In genomic region chr11:112050721-112051120, GRCh38 we compare ENCODE assay signal across 13 cellular contexts. TPM values are rescaled to one million over a fixed set of nuclear protein-coding genes. Genes with fewer than 3 reads are reported as not detected.
DNase-seq lines count a peak whose midpoint lies in the region; ATAC-seq, FAIRE-seq and TF ChIP-seq lines count a peak whose summit lies in the region.
"Had no signal": no experiment of that assay in that cellular context is flagged by ENCODE, and none has a peak within 500 bp of the region (broad histone marks: within the 10 kb centered on the region; RNA-seq: fewer than 3 reads in every experiment).

No MANE protein-coding gene starts in this region.

- no peaks in the 10 kb centered on the region for H3K27me3 Mint-ChIP-seq in activated CD8-positive, alpha-beta T cell treated with anti-CD3 and anti-CD28 coated beads for 36 hours

- RAD21 ChIA-PET in GM12878 (lab: Charles Lee; ENCODE audit: unreplicated experiment), result no interaction called here

- DNase-seq in GM12878 (ENCODE audit: low read depth, low spot score) (peak; percentile 40), hepatocyte (ENCODE audit: low spot score) (no peak), NK-92 (lab: John Stamatoyannopoulos, UW; ENCODE audit: unreplicated experiment) (no peak)
- DNase-seq in activated CD8-positive, alpha-beta T cell treated with anti-CD3 and anti-CD28 coated beads for 36 hours, result no peak
- DNase-seq: foreskin melanocyte, NCI-H1092, PC-3 had no signal

- TF ChIP-seq CTCF in GM12878 (IDR thresholded peaks at IDR 0.05 in 2 of 3, conservative IDR thresholded peaks at IDR 0.05 in 1 of 3; ENCODE audit: control insufficient read depth in 2 of 3, extremely low read depth in 1 of 3, insufficient read depth in 1 of 3, low read depth in 3 of 3, low read length in 3 of 3) (no peak), hepatocyte (IDR thresholded peaks at IDR 0.05; ENCODE audit: poor library complexity) (no peak)
- TF ChIP-seq CTCF in activated CD8-positive, alpha-beta T cell treated with anti-CD3 and anti-CD28 coated beads for 36 hours (IDR thresholded peaks at IDR 0.05), result no peak

- peak; percentile 75 for FAIRE-seq in GM12878 (lab: Jason Lieb, UNC)
- FAIRE-seq: TTC549 had no signal

- H3K36me3 Mint-ChIP-seq in activated CD8-positive, alpha-beta T cell treated with anti-CD3 and anti-CD28 coated beads for 36 hours (ENCODE audit: low read depth), result peaks cover 72% of the 10 kb centered on the region

- intact Hi-C loops in GM12878 (cut with micrococcal nuclease; ENCODE audit: unreplicated experiment), result no loop called here
- intact Hi-C loops in activated CD8-positive, alpha-beta T cell treated with anti-CD3 and anti-CD28 coated beads for 36 hours (cut with micrococcal nuclease), result no loop called here

- H3K4me3 Mint-ChIP-seq in activated CD8-positive, alpha-beta T cell treated with anti-CD3 and anti-CD28 coated beads for 36 hours, result no peak overlapping the region

- peaks cover 36% of the 10 kb centered on the region for H3K4me1 ChIP-seq in GM12878 (ENCODE audit: control insufficient read depth, insufficient read depth, low read length)
- H3K4me1 ChIP-seq in hepatocyte (ENCODE audit: insufficient read depth), result no peaks in the 10 kb centered on the region

- H3K4me3 ChIP-seq in GM12878, result no peak overlapping the region
- no peak overlapping the region for H3K4me3 ChIP-seq in hepatocyte

- H3K36me3 ChIP-seq in GM12878 (ENCODE audit: control insufficient read depth in 2 of 2, insufficient read depth in 2 of 2, low read length in 1 of 2) (peaks cover 1 to 26% of the 10 kb centered on the region in 2 experiments), hepatocyte (replicated peaks; ENCODE audit: insufficient read depth, low read depth) (no peaks in the 10 kb centered on the region)

- peak; percentile 77 for ATAC-seq in GM18868 (IDR thresholded peaks at IDR 0.05; ENCODE audit: unreplicated experiment)
- ATAC-seq in GM21528 (IDR thresholded peaks at IDR 0.05; ENCODE audit: low FRiP score, unreplicated experiment), result peak; percentile 81
- ATAC-seq in HG03135 (IDR thresholded peaks at IDR 0.05; ENCODE audit: unreplicated experiment), result peak; percentile 67
- peak; percentile 84 for ATAC-seq in GM12878
- ATAC-seq in GM18505 (IDR thresholded peaks at IDR 0.05; ENCODE audit: unreplicated experiment), result no peak
- ATAC-seq in activated CD8-positive, alpha-beta T cell treated with anti-CD3 and anti-CD28 coated beads for 36 hours, result no peak
- ATAC-seq: HCT116, PC-3 had no signal

- H3K27ac ChIP-seq in GM12878 (ENCODE audit: control insufficient read depth, insufficient read depth), result peak overlapping the region; percentile 72; the same call in 1 of the 2 replicates
- H3K27ac ChIP-seq in hepatocyte, result no peak overlapping the region

- POLR2A ChIA-PET in GM12878 (lab: Charles Lee), result no interaction called here
- POLR2A ChIA-PET in activated CD8-positive, alpha-beta T cell treated with anti-CD3 and anti-CD28 coated beads for 36 hours (lab: Charles Lee), result no interaction called here

- no peak overlapping the region for H3K27ac Mint-ChIP-seq in activated CD8-positive, alpha-beta T cell treated with anti-CD3 and anti-CD28 coated beads for 36 hours

- CTCF ChIA-PET in GM12878 (lab: Yijun Ruan, JAX), result no interaction called here
- CTCF ChIA-PET in activated CD8-positive, alpha-beta T cell treated with anti-CD3 and anti-CD28 coated beads for 36 hours (lab: Charles Lee), result no interaction called here

- H3K79me2 ChIP-seq in GM12878 (ENCODE audit: control insufficient read depth, insufficient read depth, low read length), result peaks cover 3% of the 10 kb centered on the region
- no peaks in the 10 kb centered on the region for H3K79me2 ChIP-seq in hepatocyte

- H3K27me3 ChIP-seq in GM12878 (replicated peaks in 1 of 2; ENCODE audit: control insufficient read depth in 2 of 2, insufficient read depth in 2 of 2, low read length in 1 of 2), result no peaks in the 10 kb centered on the region
- no peaks in the 10 kb centered on the region for H3K27me3 ChIP-seq in hepatocyte

- H3K9me2 ChIP-seq in hepatocyte (replicated peaks; ENCODE audit: insufficient read depth), result no peaks in the 10 kb centered on the region

- no TSS peak for BruUV-seq in GM12878 (replicated peaks; lab: Mats Ljungman, UMichigan)

- in situ Hi-C loops in GM12878 (cut with MboI), result no loop called here

- H2AFZ ChIP-seq in GM12878 (ENCODE audit: control insufficient read depth, low read depth, low read length) (no peak overlapping the region), hepatocyte (no peak overlapping the region)

- H3K9ac ChIP-seq in GM12878 (ENCODE audit: control insufficient read depth, insufficient read depth, low read length), result no peak overlapping the region

- no peak for TF ChIP-seq POLR2A in GM12878 (IDR thresholded peaks at IDR 0.05; ENCODE audit: low read depth, low read length)
- TF ChIP-seq POLR2A in GM18505 (IDR thresholded peaks at IDR 0.05; ENCODE audit: borderline replicate concordance, extremely low read depth, insufficient read depth, insufficient read length), result no peak

- H4K20me1 ChIP-seq in GM12878 (ENCODE audit: control insufficient read depth, insufficient read depth) (no peaks in the 10 kb centered on the region), hepatocyte (ENCODE audit: insufficient read depth, poor library complexity, severe bottlenecking) (no peaks in the 10 kb centered on the region)

- WGBS in GM12878 (ENCODE audit: insufficient coverage, insufficient replicate concordance, low lambda C conversion rate, missing lambda C conversion rate), result 0% methylated on average over 3 of the region's 3 CpGs
- 100% methylated on average over 3 of the region's 3 CpGs for WGBS in hepatocyte (ENCODE audit: low lambda C conversion rate, missing lambda C conversion rate)

- H3K9me3 ChIP-seq in GM12878 (replicated peaks; ENCODE audit: control insufficient read depth, insufficient read depth, low read length) (no peaks in the 10 kb centered on the region; the same call in 2 of the 3 replicates), hepatocyte (ENCODE audit: low read depth) (no peaks in the 10 kb centered on the region)

- peak overlapping the region; percentile 68 for H3K4me2 ChIP-seq in GM12878 (ENCODE audit: control insufficient read depth, insufficient read depth)
- H3K4me2 ChIP-seq in hepatocyte, result no peak overlapping the region

- H3K4me1 Mint-ChIP-seq in activated CD8-positive, alpha-beta T cell treated with anti-CD3 and anti-CD28 coated beads for 36 hours (ENCODE audit: low read depth), result peaks cover 18% of the 10 kb centered on the region

- SMC1A ChIA-PET in GM12878 (lab: Charles Lee; ENCODE audit: uncharacterized antibody, unreplicated experiment), result interaction anchor here (0.7 to 2.2 kb wide), 5 partner anchors 10 to 390 kb away, joined by 3 to 8 read pairs (median 3); no protein-coding TSS in a partner anchor

- no peak for TF ChIP-seq RAD21 in GM12878 (IDR thresholded peaks at IDR 0.05; ENCODE audit: insufficient read depth, low read depth, low read length)

- no peaks in the 10 kb centered on the region for H3K9me3 Mint-ChIP-seq in activated CD8-positive, alpha-beta T cell treated with anti-CD3 and anti-CD28 coated beads for 36 hours

- peak; percentile 64 to 66; a peak in 2 of 4 replicates for TF ChIP-seq EP300 in GM12878 (IDR thresholded peaks at IDR 0.05; ENCODE audit: borderline replicate concordance in 1 of 2, control insufficient read depth in 1 of 2, low read depth in 2 of 2, low read length in 2 of 2)

RNA-seq across cellular contexts. Expression of gene PIH1D2, which starts 23.1 kb away (rescaled TPM):
- 0.69 and 2.1 TPM in 2 replicates for total RNA-seq in GM12878 (2013; cell fraction: nucleolus; rRNA removed)
- 0.73 and 1.2 TPM in 2 replicates for total RNA-seq in GM12878 (2014; rRNA removed)
- total RNA-seq in GM12878 (2014; rRNA removed; fragmentation: Illumina TruSeq; extraction: Trizol), result 0.92 and 1.9 TPM in 2 replicates
- total RNA-seq in GM12878 (2021), result 0.51 and 0.58 TPM in 2 replicates
- polyA plus RNA-seq in GM12878 (2011; ENCODE audit: low read depth), result 1.0 TPM
- polyA plus RNA-seq in GM12878 (2011; rRNA removed), result 0.60 and 0.85 TPM in 2 replicates
- polyA plus RNA-seq in GM12878 (2011; cell fraction: cytosol; rRNA removed), result 0.19 and 0.23 TPM in 2 replicates
- 0.47 and 0.66 TPM in 2 replicates for polyA plus RNA-seq in GM12878 (2011; cell fraction: nucleus; rRNA removed)
- polyA plus RNA-seq in GM12878 (2012), result 0.72 and 0.80 TPM in 2 replicates
- polyA plus RNA-seq in GM12878 (2014; fragmentation: Illumina TruSeq; extraction: Trizol), result 0.90 and 1.4 TPM in 2 replicates
- 1 to 10 TPM; 1.7 to 3.0 TPM for polyA plus RNA-seq in GM12878 (2014; fragmentation: Nextera tagmentation; extraction: Ambion mirVana)
- 0.32 and 0.73 TPM in 2 replicates for polyA plus RNA-seq in GM12878 (2014; rRNA removed)
- polyA plus RNA-seq in GM12878 (2016; fragmentation: Nextera tagmentation; extraction: Ambion mirVana), result 1 to 10 TPM; 2.2 TPM
- polyA minus RNA-seq in GM12878 (2011; rRNA and poly(A)+ RNA removed), result 0.37 TPM in 1 of 2 replicates, not detected in the other
- polyA minus RNA-seq in GM12878 (2011; cell fraction: cytosol; rRNA and poly(A)+ RNA removed), result not detected in 2 replicates
- polyA minus RNA-seq in GM12878 (2011; cell fraction: nucleus; rRNA and poly(A)+ RNA removed), result 0.24 and 0.67 TPM in 2 replicates
- total RNA-seq in hepatocyte, result 0.60 and 1.7 TPM in 2 replicates
- 2.2 and 3.1 TPM in 2 replicates for polyA plus RNA-seq in hepatocyte
- under 1 TPM; 0.61 to 0.67 TPM for total RNA-seq in activated CD8-positive, alpha-beta T cell treated with anti-CD3 and anti-CD28 coated beads for 36 hours

RNA-seq across cellular contexts. Expression of gene NKAPD1, which starts 23.4 kb away (rescaled TPM):
- 30.5 and 33.5 TPM in 2 replicates for total RNA-seq in GM12878 (2013; cell fraction: nucleolus; rRNA removed)
- total RNA-seq in GM12878 (2014; rRNA removed), result 16.3 and 20.6 TPM in 2 replicates
- total RNA-seq in GM12878 (2014; rRNA removed; fragmentation: Illumina TruSeq; extraction: Trizol), result 38.7 TPM in 2 replicates
- 18.1 and 19.2 TPM in 2 replicates for total RNA-seq in GM12878 (2021)
- 23.0 TPM for polyA plus RNA-seq in GM12878 (2011; ENCODE audit: low read depth)
- 22.3 and 37.5 TPM in 2 replicates for polyA plus RNA-seq in GM12878 (2011; rRNA removed)
- polyA plus RNA-seq in GM12878 (2011; cell fraction: cytosol; rRNA removed), result 8.9 and 9.2 TPM in 2 replicates
- 14.9 and 15.0 TPM in 2 replicates for polyA plus RNA-seq in GM12878 (2011; cell fraction: nucleus; rRNA removed)
- 17.5 and 21.9 TPM in 2 replicates for polyA plus RNA-seq in GM12878 (2012)
- polyA plus RNA-seq in GM12878 (2014; fragmentation: Illumina TruSeq; extraction: Trizol), result 43.3 and 53.9 TPM in 2 replicates
- polyA plus RNA-seq in GM12878 (2014; fragmentation: Nextera tagmentation; extraction: Ambion mirVana), result 10 to 100 TPM in 1 of 2 experiments, 1 to 10 TPM in 1; 9.6 to 11.5 TPM
- 14.7 and 17.6 TPM in 2 replicates for polyA plus RNA-seq in GM12878 (2014; rRNA removed)
- polyA plus RNA-seq in GM12878 (2016; fragmentation: Nextera tagmentation; extraction: Ambion mirVana), result 10 to 100 TPM; 19.2 to 21.5 TPM
- polyA minus RNA-seq in GM12878 (2011; rRNA and poly(A)+ RNA removed), result 19.4 and 20.2 TPM in 2 replicates
- polyA minus RNA-seq in GM12878 (2011; cell fraction: cytosol; rRNA and poly(A)+ RNA removed), result 9.8 and 12.3 TPM in 2 replicates
- 10.4 and 14.6 TPM in 2 replicates for polyA minus RNA-seq in GM12878 (2011; cell fraction: nucleus; rRNA and poly(A)+ RNA removed)
- total RNA-seq in hepatocyte, result 21.2 and 24.6 TPM in 2 replicates
- polyA plus RNA-seq in hepatocyte, result 8.8 and 21.5 TPM in 2 replicates
- total RNA-seq in activated CD8-positive, alpha-beta T cell treated with anti-CD3 and anti-CD28 coated beads for 36 hours, result 10 to 100 TPM; 20.8 to 22.6 TPM

RNA-seq across cellular contexts. Expression of gene DLAT, which starts 25.5 kb away (rescaled TPM):
- 18.7 and 19.4 TPM in 2 replicates for total RNA-seq in GM12878 (2013; cell fraction: nucleolus; rRNA removed)
- total RNA-seq in GM12878 (2014; rRNA removed), result 51.2 and 54.1 TPM in 2 replicates
- total RNA-seq in GM12878 (2014; rRNA removed; fragmentation: Illumina TruSeq; extraction: Trizol), result 44.3 and 45.6 TPM in 2 replicates
- total RNA-seq in GM12878 (2021), result 38.2 and 38.8 TPM in 2 replicates
- 12.1 TPM for polyA plus RNA-seq in GM12878 (2011; ENCODE audit: low read depth)
- 42.0 and 43.8 TPM in 2 replicates for polyA plus RNA-seq in GM12878 (2011; rRNA removed)
- 25.3 and 27.1 TPM in 2 replicates for polyA plus RNA-seq in GM12878 (2011; cell fraction: cytosol; rRNA removed)
- 13.5 and 14.4 TPM in 2 replicates for polyA plus RNA-seq in GM12878 (2011; cell fraction: nucleus; rRNA removed)
- 19.7 and 19.8 TPM in 2 replicates for polyA plus RNA-seq in GM12878 (2012)
- polyA plus RNA-seq in GM12878 (2014; fragmentation: Illumina TruSeq; extraction: Trizol), result 55.2 and 67.2 TPM in 2 replicates
- polyA plus RNA-seq in GM12878 (2014; fragmentation: Nextera tagmentation; extraction: Ambion mirVana), result 10 to 100 TPM; 16.5 to 21.4 TPM
- 27.9 and 36.0 TPM in 2 replicates for polyA plus RNA-seq in GM12878 (2014; rRNA removed)
- 10 to 100 TPM; 71.3 to 79.9 TPM for polyA plus RNA-seq in GM12878 (2016; fragmentation: Nextera tagmentation; extraction: Ambion mirVana)
- 29.6 and 33.5 TPM in 2 replicates for polyA minus RNA-seq in GM12878 (2011; rRNA and poly(A)+ RNA removed)
- 20.6 and 21.0 TPM in 2 replicates for polyA minus RNA-seq in GM12878 (2011; cell fraction: cytosol; rRNA and poly(A)+ RNA removed)
- polyA minus RNA-seq in GM12878 (2011; cell fraction: nucleus; rRNA and poly(A)+ RNA removed), result 8.2 and 15.6 TPM in 2 replicates
- 40.5 and 42.1 TPM in 2 replicates for total RNA-seq in hepatocyte
- polyA plus RNA-seq in hepatocyte, result 27.9 and 32.7 TPM in 2 replicates
- total RNA-seq in activated CD8-positive, alpha-beta T cell treated with anti-CD3 and anti-CD28 coated beads for 36 hours, result 10 to 100 TPM; 50.3 to 51.4 TPM

RNA-seq across cellular contexts. Expression of gene TIMM8B, which starts 35.8 kb away (rescaled TPM):
- total RNA-seq in GM12878 (2013; cell fraction: nucleolus; rRNA removed), result 13.3 and 13.4 TPM in 2 replicates
- total RNA-seq in GM12878 (2014; rRNA removed) (143 and 155 TPM in 2 replicates), GM12878 (2014; rRNA removed; fragmentation: Illumina TruSeq; extraction: Trizol) (71.5 and 76.0 TPM in 2 replicates), GM12878 (2021) (72.7 and 83.0 TPM in 2 replicates), hepatocyte (62.5 and 62.8 TPM in 2 replicates)
- polyA plus RNA-seq in GM12878 (2011; ENCODE audit: low read depth), result 29.5 TPM
- polyA plus RNA-seq in GM12878 (2011; rRNA removed) (76.8 and 92.4 TPM in 2 replicates), GM12878 (2014; fragmentation: Illumina TruSeq; extraction: Trizol) (26.4 and 64.9 TPM in 2 replicates), GM12878 (2014; fragmentation: Nextera tagmentation; extraction: Ambion mirVana) (100 to 1,000 TPM; 247 to 271 TPM), GM12878 (2014; rRNA removed) (123 and 154 TPM in 2 replicates), GM12878 (2016; fragmentation: Nextera tagmentation; extraction: Ambion mirVana) (100 to 1,000 TPM; 201 to 214 TPM), hepatocyte (126 and 128 TPM in 2 replicates)
- 91.5 and 120 TPM in 2 replicates for polyA plus RNA-seq in GM12878 (2011; cell fraction: cytosol; rRNA removed)
- polyA plus RNA-seq in GM12878 (2011; cell fraction: nucleus; rRNA removed), result 43.3 and 53.0 TPM in 2 replicates
- 59.6 and 80.0 TPM in 2 replicates for polyA plus RNA-seq in GM12878 (2012)
- polyA minus RNA-seq in GM12878 (2011; rRNA and poly(A)+ RNA removed), result 24.4 and 28.1 TPM in 2 replicates
- polyA minus RNA-seq in GM12878 (2011; cell fraction: cytosol; rRNA and poly(A)+ RNA removed), result 6.9 and 7.2 TPM in 2 replicates
- 11.9 and 14.5 TPM in 2 replicates for polyA minus RNA-seq in GM12878 (2011; cell fraction: nucleus; rRNA and poly(A)+ RNA removed)
- 10 to 100 TPM; 52.9 to 54.1 TPM for total RNA-seq in activated CD8-positive, alpha-beta T cell treated with anti-CD3 and anti-CD28 coated beads for 36 hours

RNA-seq across cellular contexts. Expression of gene SDHD, which starts 36.0 kb away (rescaled TPM):
- 32.1 and 37.3 TPM in 2 replicates for total RNA-seq in GM12878 (2013; cell fraction: nucleolus; rRNA removed)
- total RNA-seq in GM12878 (2014; rRNA removed), result 138 and 162 TPM in 2 replicates
- 114 and 119 TPM in 2 replicates for total RNA-seq in GM12878 (2014; rRNA removed; fragmentation: Illumina TruSeq; extraction: Trizol)
- 117 and 120 TPM in 2 replicates for total RNA-seq in GM12878 (2021)
- 116 TPM for polyA plus RNA-seq in GM12878 (2011; ENCODE audit: low read depth)
- polyA plus RNA-seq in GM12878 (2011; rRNA removed), result 198 and 232 TPM in 2 replicates
- 348 and 397 TPM in 2 replicates for polyA plus RNA-seq in GM12878 (2011; cell fraction: cytosol; rRNA removed)
- 178 and 185 TPM in 2 replicates for polyA plus RNA-seq in GM12878 (2011; cell fraction: nucleus; rRNA removed)
- 84.8 and 109 TPM in 2 replicates for polyA plus RNA-seq in GM12878 (2012)
- polyA plus RNA-seq in GM12878 (2014; fragmentation: Illumina TruSeq; extraction: Trizol), result 142 and 159 TPM in 2 replicates
- 100 to 1,000 TPM; 469 to 775 TPM for polyA plus RNA-seq in GM12878 (2014; fragmentation: Nextera tagmentation; extraction: Ambion mirVana)
- polyA plus RNA-seq in GM12878 (2014; rRNA removed), result 119 and 133 TPM in 2 replicates
- polyA plus RNA-seq in GM12878 (2016; fragmentation: Nextera tagmentation; extraction: Ambion mirVana), result 100 to 1,000 TPM; 312 to 346 TPM
- 304 and 353 TPM in 2 replicates for polyA minus RNA-seq in GM12878 (2011; rRNA and poly(A)+ RNA removed)
- 64.4 and 76.7 TPM in 2 replicates for polyA minus RNA-seq in GM12878 (2011; cell fraction: cytosol; rRNA and poly(A)+ RNA removed)
- 25.6 and 48.9 TPM in 2 replicates for polyA minus RNA-seq in GM12878 (2011; cell fraction: nucleus; rRNA and poly(A)+ RNA removed)
- 151 and 152 TPM in 2 replicates for total RNA-seq in hepatocyte
- polyA plus RNA-seq in hepatocyte, result 144 and 158 TPM in 2 replicates
- 100 to 1,000 TPM; 100 to 101 TPM for total RNA-seq in activated CD8-positive, alpha-beta T cell treated with anti-CD3 and anti-CD28 coated beads for 36 hours

Comparison
In these comparisons a context has a peak if more than half of its experiments do, and no peak if none do; other contexts are left out.
1. ATAC-seq: peak in GM18868 (single experiment), GM21528 (single experiment), HG03135 (single experiment) and GM12878 (single experiment); none in GM18505 (single experiment) and activated CD8-positive, alpha-beta T cell treated with anti-CD3 and anti-CD28 coated beads for 36 hours (single experiment).